In the genomic region with DNA sequence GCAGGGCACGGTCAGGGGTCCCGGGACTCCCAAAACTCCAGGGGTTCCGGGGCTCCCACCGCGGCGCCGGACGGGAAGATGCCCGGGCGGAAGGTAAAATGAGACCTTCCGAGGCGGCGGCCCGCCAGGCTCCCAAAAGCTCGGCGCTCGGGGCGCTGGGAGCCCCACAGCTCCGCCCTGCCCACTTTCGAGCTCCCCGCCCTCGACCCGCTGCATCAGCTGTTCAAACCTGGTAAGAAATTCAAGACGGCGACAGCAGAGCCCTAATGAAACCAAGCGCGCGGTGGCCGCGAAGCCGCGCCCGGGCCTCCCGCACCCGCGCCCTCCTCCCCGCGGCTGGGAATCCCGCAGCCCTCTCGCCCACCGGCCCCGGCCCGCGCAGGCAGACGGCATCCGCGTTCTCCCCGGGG, we compare ENCODE assay signal across 8 cellular contexts. TPM values are rescaled to one million over a fixed set of nuclear protein-coding genes. Genes with fewer than 3 reads are reported as not detected.
A peak's percentile ranks its signal among the peaks of the same experiment; 100 is the strongest.
DNase-seq lines count a peak whose midpoint lies in the region; ATAC-seq and TF ChIP-seq lines count a peak whose summit lies in the region.

No MANE protein-coding gene starts in this region.

- 0 to 1% (median 0%) methylated on average over 1 to 48 of the region's 48 CpGs for WGBS in stomach, 5 donors

- peak; percentile 45 for ATAC-seq in HG02885 (IDR thresholded peaks at IDR 0.05; ENCODE audit: poor library complexity, unreplicated experiment)
- ATAC-seq in memory B cell (ENCODE audit: low read depth) = peak; percentile 77

- peak overlapping the region; percentile 77 for H3K9ac ChIP-seq in ES-I3 (ENCODE audit: low read depth, low read length)

- DNase-seq in T-helper 2 cell treated with Interferon-gamma antibody and Interleukin-4, amounts not matched to agents 5 μg/mL and 100 μg/mL, for 36 hours (ENCODE audit: low spot score) = peak; percentile 50
- DNase-seq in choroid plexus epithelial cell (ENCODE audit: low read depth) (peak; percentile 26), memory B cell (ENCODE audit: low spot score in 2 of 2) (peak; percentile 34 to 49), stomach (peak; percentile 34), NCI-H1105 treated with DMSO at 0.1 percent for 48 hours (lab: John Stamatoyannopoulos, UW) (no peak), occipital lobe (lab: John Stamatoyannopoulos, UW) (no peak)

- peak overlapping the region in 1 of 5 donors; percentile 66 for H3K27ac ChIP-seq in stomach

- H3K4me3 ChIP-seq in choroid plexus epithelial cell (ENCODE audit: low read depth, low read length) (peak overlapping the region; percentile 67), stomach (peak overlapping the region; percentile 67 to 92 (median 81))

- H3K36me3 Mint-ChIP-seq in T-helper 2 cell treated with Interferon-gamma antibody and Interleukin-4, amounts not matched to agents 5 μg/mL and 100 μg/mL, for 36 hours (ENCODE audit: low read depth) = no peaks in the 10 kb centered on the region
- peaks cover 1% of the 10 kb centered on the region for H3K36me3 Mint-ChIP-seq in memory B cell

- intact Hi-C loops in stomach (cut with DNase I; ENCODE audit: low total_unique reads) = no loop called here

- no peak for TF ChIP-seq EP300 in stomach (IDR thresholded peaks at IDR 0.05)

- no peak for TF ChIP-seq CTCF in choroid plexus epithelial cell (conservative IDR thresholded peaks at IDR 0.05; ENCODE audit: low read depth, low read length)
- no peak for TF ChIP-seq CTCF in stomach (IDR thresholded peaks at IDR 0.05)

- H3K4me1 ChIP-seq in ES-I3 (ENCODE audit: insufficient read depth, low read length) (peaks cover 11% of the 10 kb centered on the region; the same call in 1 of the 2 replicates), stomach (peaks cover 13 to 37% (median 28%) of the 10 kb centered on the region in 4 donors)

- H3K27me3 ChIP-seq in stomach = peaks cover 0 to 87% (median 38%) of the 10 kb centered on the region in 3 donors

- H3K27me3 Mint-ChIP-seq in T-helper 2 cell treated with Interferon-gamma antibody and Interleukin-4, amounts not matched to agents 5 μg/mL and 100 μg/mL, for 36 hours (ENCODE audit: low read depth) = peaks cover 53% of the 10 kb centered on the region
- peaks cover 30% of the 10 kb centered on the region for H3K27me3 Mint-ChIP-seq in memory B cell

- no peaks in the 10 kb centered on the region for H3K9me3 ChIP-seq in ES-I3 (ENCODE audit: control insufficient read depth, insufficient read depth, low read length)
- no peaks in the 10 kb centered on the region for H3K9me3 ChIP-seq in stomach

- H3K4me1 Mint-ChIP-seq in T-helper 2 cell treated with Interferon-gamma antibody and Interleukin-4, amounts not matched to agents 5 μg/mL and 100 μg/mL, for 36 hours (ENCODE audit: low read depth) = peaks cover 8% of the 10 kb centered on the region
- peaks cover 9% of the 10 kb centered on the region for H3K4me1 Mint-ChIP-seq in memory B cell

- no peak for TF ChIP-seq POLR2A in stomach (IDR thresholded peaks at IDR 0.05)

- no peak overlapping the region for H3K27ac Mint-ChIP-seq in T-helper 2 cell treated with Interferon-gamma antibody and Interleukin-4, amounts not matched to agents 5 μg/mL and 100 μg/mL, for 36 hours
- no peak overlapping the region for H3K27ac Mint-ChIP-seq in memory B cell

- peak overlapping the region; percentile 80 for H3K4me3 Mint-ChIP-seq in T-helper 2 cell treated with Interferon-gamma antibody and Interleukin-4, amounts not matched to agents 5 μg/mL and 100 μg/mL, for 36 hours
- H3K4me3 Mint-ChIP-seq in memory B cell = peak overlapping the region; percentile 83

- H3K9me3 Mint-ChIP-seq in T-helper 2 cell treated with Interferon-gamma antibody and Interleukin-4, amounts not matched to agents 5 μg/mL and 100 μg/mL, for 36 hours = no peaks in the 10 kb centered on the region
- H3K9me3 Mint-ChIP-seq in memory B cell = no peaks in the 10 kb centered on the region

- no peaks in the 10 kb centered on the region; the same call in 1 of the 2 replicates for H3K36me3 ChIP-seq in ES-I3 (ENCODE audit: insufficient read depth, low read length)
- no peaks in the 10 kb centered on the region for H3K36me3 ChIP-seq in stomach

RNA-seq across cellular contexts. Expression of a gene that starts 0.4 kb away (rescaled TPM):
- 10 to 100 TPM in 1 of 5 donors, 1 to 10 TPM in 2, under 1 TPM in 1, not detected in 1; 0.37 to 22.3 (median 7.8) TPM for total RNA-seq in stomach
- polyA plus RNA-seq in stomach = 10 to 100 TPM in 1 of 3 donors, under 1 TPM in 2; 0.46 to 11.2 (median 0.87) TPM
- not detected for total RNA-seq in occipital lobe

RNA-seq across cellular contexts. Expression of a gene that starts 29.3 kb away (rescaled TPM):
- 10 to 100 TPM; 11.1 to 57.1 (median 36.9) TPM for total RNA-seq in stomach
- polyA plus RNA-seq in stomach = 100 to 1,000 TPM in 1 of 3 donors, 10 to 100 TPM in 2; 58.8 to 105 (median 78.9) TPM
- total RNA-seq in occipital lobe = 36.3 TPM

RNA-seq across cellular contexts. Expression of a gene that starts 34.1 kb away (rescaled TPM):
- 100 to 1,000 TPM in 1 of 5 donors, 10 to 100 TPM in 3, 1 to 10 TPM in 1; 2.3 to 108 (median 49.1) TPM for total RNA-seq in stomach
- 10 to 100 TPM; 45.5 to 80.8 (median 55.6) TPM for polyA plus RNA-seq in stomach
- total RNA-seq in occipital lobe = 22.6 TPM

Comparison
In these comparisons a context has a peak if more than half of its experiments do, and no peak if none do; other contexts are left out.
1. DNase-seq: peak in T-helper 2 cell treated with Interferon-gamma antibody and Interleukin-4, amounts not matched to agents 5 μg/mL and 100 μg/mL, for 36 hours (single experiment), choroid plexus epithelial cell (single experiment), memory B cell (2 of 2) and stomach (single experiment); none in NCI-H1105 treated with DMSO at 0.1 percent for 48 hours (single experiment) and occipital lobe (single experiment).